In genomic region chr20:62303327-62304226, GRCh38 we compare ENCODE assay signal across 7 cellular contexts.
A peak's percentile ranks its signal among the peaks of the same experiment; 100 is the strongest.
DNase-seq lines count a peak whose midpoint lies in the region; ATAC-seq and TF ChIP-seq lines count a peak whose summit lies in the region.

No MANE protein-coding gene starts in this region.

- H3K4me3 ChIP-seq in GM12865 (ENCODE audit: low read depth, low read length) (peak overlapping the region; percentile 81), fibroblast of mammary gland (ENCODE audit: control insufficient read depth, low read depth, low read length) (peak overlapping the region; percentile 80), neutrophil (ENCODE audit: low read depth in 1 of 2, low read length in 1 of 2) (peak overlapping the region; percentile 75 to 78)

- H3K27ac ChIP-seq in neutrophil, result peak overlapping the region; percentile 91

- H3K9me3 ChIP-seq in neutrophil, result no peaks in the 10 kb centered on the region

- H3K4me1 ChIP-seq in neutrophil (ENCODE audit: control insufficient read depth in 1 of 2, insufficient read depth in 1 of 2, low read depth in 1 of 2, low read length in 1 of 2), result peaks cover 20 to 33% of the 10 kb centered on the region in 2 experiments

- H3K27me3 ChIP-seq in neutrophil, result no peaks in the 10 kb centered on the region

- ATAC-seq in HG02885 (IDR thresholded peaks at IDR 0.05; ENCODE audit: poor library complexity, unreplicated experiment), result peak; percentile 2

- H3K36me3 ChIP-seq in neutrophil, result peaks cover 67% of the 10 kb centered on the region

- DNase-seq in GM12865 (ENCODE audit: low read depth) (peak; percentile 46), UCSD-AML1 (lab: John Stamatoyannopoulos, UW; ENCODE audit: unreplicated experiment) (peak; percentile 27), fibroblast of mammary gland (ENCODE audit: low read depth) (peak; percentile 10), DMS79 (lab: John Stamatoyannopoulos, UW) (no peak), foreskin melanocyte (no peak)

- TF ChIP-seq CTCF in GM12865 (IDR thresholded peaks at IDR 0.05; ENCODE audit: insufficient read depth, low read depth, low read length, missing control alignments) (no peak), fibroblast of mammary gland (conservative IDR thresholded peaks at IDR 0.05; ENCODE audit: control insufficient read depth, insufficient read depth, low read depth, low read length) (no peak), neutrophil (IDR thresholded peaks at IDR 0.05) (no peak)

Comparison
In these comparisons a context has a peak if more than half of its experiments do, and no peak if none do; other contexts are left out.
1. DNase-seq: peak in GM12865 (single experiment), UCSD-AML1 (single experiment) and fibroblast of mammary gland (single experiment); none in DMS79 (single experiment) and foreskin melanocyte (single experiment).
2. Peak in every context shown above with its lines, with median percentiles within 50 percentile points of each other: H3K4me3 ChIP-seq.